ENCODE assay signal across 24 cellular contexts in genomic region chr2:210046851-210047486, GRCh38. TPM values are rescaled to one million over a fixed set of nuclear protein-coding genes. Genes with fewer than 3 reads are reported as not detected.
A peak's percentile ranks its signal among the peaks of the same experiment; 100 is the strongest.
DNase-seq lines count a peak whose midpoint lies in the region; ATAC-seq and TF ChIP-seq lines count a peak whose summit lies in the region.
"Had no signal": no experiment of that assay in that cellular context is flagged by ENCODE, and none has a peak within 500 bp of the region (broad histone marks: within the 10 kb centered on the region; RNA-seq: fewer than 3 reads in every experiment).

No MANE protein-coding gene starts in this region.

- H3K4me3 ChIP-seq in endodermal cell (ENCODE audit: low read length) = peak overlapping the region; percentile 48
- H3K4me3 ChIP-seq: BLaER1 had no signal

- H3K4me1 Mint-ChIP-seq in endodermal cell = peaks cover 6% of the 10 kb centered on the region
- H3K4me1 Mint-ChIP-seq: CD8-positive, alpha-beta memory T cell had no signal

- H3K9me3 Mint-ChIP-seq in endodermal cell = peaks cover 17% of the 10 kb centered on the region

- no peak overlapping the region for H3K4me3 Mint-ChIP-seq in endodermal cell
- H3K4me3 Mint-ChIP-seq: CD8-positive, alpha-beta memory T cell had no signal

- H3K36me3 ChIP-seq in endodermal cell (ENCODE audit: control insufficient read depth, insufficient read depth, low read length) = peaks cover 22% of the 10 kb centered on the region

- no peaks in the 10 kb centered on the region for H3K27me3 ChIP-seq in endodermal cell (ENCODE audit: control insufficient read depth, insufficient read depth, low read length, poor library complexity, severe bottlenecking)
- H3K27me3 ChIP-seq: BLaER1 had no signal

- peaks cover 4% of the 10 kb centered on the region for H3K4me1 ChIP-seq in endodermal cell (ENCODE audit: control insufficient read depth, insufficient read depth, low read length)
- H3K4me1 ChIP-seq: BLaER1 had no signal

- H3K27ac Mint-ChIP-seq in endodermal cell = no peak overlapping the region
- H3K27ac Mint-ChIP-seq: CD8-positive, alpha-beta memory T cell had no signal

- 84 to 90% methylated on average over 2 of the region's 2 CpGs for WGBS in endodermal cell (ENCODE audit: insufficient coverage in 1 of 2, insufficient read length in 1 of 2), 2 experiments

- H3K36me3 Mint-ChIP-seq in endodermal cell (ENCODE audit: low read depth) = peaks cover 44% of the 10 kb centered on the region

- H3K9ac ChIP-seq in endodermal cell (ENCODE audit: extremely low read depth, low read length, poor library complexity, severe bottlenecking) = no peak overlapping the region
- H3K9ac ChIP-seq: BLaER1 had no signal

- H3K9me3 ChIP-seq in endodermal cell (ENCODE audit: control insufficient read depth, low read length) = peaks cover 20% of the 10 kb centered on the region

- TF ChIP-seq CTCF in endodermal cell (conservative IDR thresholded peaks at IDR 0.05) = no peak

- H3K27me3 Mint-ChIP-seq in endodermal cell (ENCODE audit: insufficient read depth) = no peaks in the 10 kb centered on the region
- H3K27me3 Mint-ChIP-seq: CD8-positive, alpha-beta memory T cell had no signal

- H3K27ac ChIP-seq in endodermal cell (ENCODE audit: low read depth, low read length) = no peak overlapping the region
- H3K27ac ChIP-seq: BLaER1 had no signal

- ATAC-seq in GM19463 (IDR thresholded peaks at IDR 0.05; ENCODE audit: unreplicated experiment) (no peak), HG02623 (IDR thresholded peaks at IDR 0.05; ENCODE audit: unreplicated experiment) (no peak)
- ATAC-seq: HCT116, PC-3, SK-N-SH treated with all-trans-retinoic acid at 6 μM for 48 hours had no signal

- DNase-seq in ELF-1 (ENCODE audit: low read depth, low spot score) (peak; percentile 64), MV-4-11 (lab: John Stamatoyannopoulos, UW) (peak; percentile 72), endodermal cell (no peak), pons (ENCODE audit: low spot score) (peak; percentile 23), C1 segment of cervical spinal cord (lab: John Stamatoyannopoulos, UW) (no peak)
- DNase-seq: ACHN; Calu3; CD8-positive, alpha-beta memory T cell; DMS153; GDM1; GOT3; KBM-7; MM.1S; NCI-H1105 treated with DMSO at 0.1 percent for 48 hours; NCI-H226; NCI-H510A treated with DMSO at 0.1 percent for 48 hours; NCI-H748 treated with DMSO at 0.1 percent for 48 hours; PC-3; SHP77 treated with DMSO at 0.1 percent for 48 hours had no signal

RNA-seq across cellular contexts. Expression of gene RPE, which starts 44.5 kb away (rescaled TPM):
- total RNA-seq in endodermal cell = 10 to 100 TPM; 58.4 TPM
- 41.1 TPM for polyA plus RNA-seq in endodermal cell (2013, experiment 1 of 2)
- polyA plus RNA-seq in endodermal cell (2013, experiment 2 of 2) = 37.5 TPM

Comparison
In these comparisons a context has a peak if more than half of its experiments do, and no peak if none do; other contexts are left out.
1. DNase-seq: peak in ELF-1 (single experiment), MV-4-11 (single experiment) and pons (single experiment); none in endodermal cell (single experiment) and C1 segment of cervical spinal cord (0 of 14).